In genomic region chr3:181292984-181293383, GRCh38 we compare ENCODE assay signal across 10 cellular contexts.
DNase-seq lines count a peak whose midpoint lies in the region; ATAC-seq lines count a peak whose summit lies in the region.
"Had no signal": no experiment of that assay in that cellular context is flagged by ENCODE, and none has a peak within 500 bp of the region (broad histone marks: within the 10 kb centered on the region; RNA-seq: fewer than 3 reads in every experiment).

No MANE protein-coding gene starts in this region.

- ATAC-seq in GM19351 (IDR thresholded peaks at IDR 0.05; ENCODE audit: unreplicated experiment): peak; percentile 94
- ATAC-seq in HG02852 (IDR thresholded peaks at IDR 0.05; ENCODE audit: unreplicated experiment): peak; percentile 83
- no peak for ATAC-seq in GM19023 (IDR thresholded peaks at IDR 0.05; ENCODE audit: unreplicated experiment)

- peak; percentile 2 for DNase-seq in LHCN-M2 (ENCODE audit: low read depth)
- peak; percentile 20 to 21 for DNase-seq in lung microvascular endothelial cell (ENCODE audit: low read depth in 2 of 2)
- DNase-seq in activated gamma-delta T cell (lab: John Stamatoyannopoulos, UW): no peak
- no peak for DNase-seq in activated naive CD4-positive, alpha-beta T cell treated with Interleukin-2 at 50 U/mL for 16 hours
- DNase-seq in activated effector memory CD4-positive, alpha-beta T cell treated with anti-CD3 and anti-CD28 coated beads, Interleukin-2, amount 50 U/mL, for 16 hours: no peak
- DNase-seq: activated gamma-delta T cell treated with Interleukin-2 at 50 U/mL for 16 hours, stomach had no signal

Comparison
In these comparisons a context has a peak if more than half of its experiments do, and no peak if none do; other contexts are left out.
1. DNase-seq: peak in LHCN-M2 (single experiment) and lung microvascular endothelial cell (2 of 2); none in activated gamma-delta T cell (single experiment), activated naive CD4-positive, alpha-beta T cell treated with Interleukin-2 at 50 U/mL for 16 hours (single experiment) and activated effector memory CD4-positive, alpha-beta T cell treated with anti-CD3 and anti-CD28 coated beads, Interleukin-2, amount 50 U/mL, for 16 hours (single experiment).